ENCODE assay signal across 2 cellular contexts in genomic region chr12:56769868-56770267, GRCh38.
TF ChIP-seq lines count a peak whose summit lies in the region.

No MANE protein-coding gene starts in this region.

TF ChIP-seq in GM23338, 12 proteins besides CTCF, POLR2A, EP300 and RAD21:
- TF ChIP-seq ETS1 (IDR thresholded peaks at IDR 0.05) (no peak), ZNF114 (CRISPR knock-in tag; IDR thresholded peaks at IDR 0.05) (no peak), POLR2AphosphoS5 (IDR thresholded peaks at IDR 0.05; ENCODE audit: low read depth) (no peak)

TF ChIP-seq in H1, 55 proteins besides CTCF, POLR2A, EP300 and RAD21:
- TF ChIP-seq USF2 (IDR thresholded peaks at IDR 0.05; ENCODE audit: low read length) (no peak), SIX5 (IDR thresholded peaks at IDR 0.05; ENCODE audit: low read depth, low read length) (no peak), CHD7 (IDR thresholded peaks at IDR 0.05; ENCODE audit: insufficient replicate concordance, low read length) (no peak), NANOG (IDR thresholded peaks at IDR 0.05; ENCODE audit: insufficient read depth, low read depth, low read length, poor library complexity, severe bottlenecking) (no peak)
